1 cellular context compared by ENCODE assay signal in the genomic region with DNA sequence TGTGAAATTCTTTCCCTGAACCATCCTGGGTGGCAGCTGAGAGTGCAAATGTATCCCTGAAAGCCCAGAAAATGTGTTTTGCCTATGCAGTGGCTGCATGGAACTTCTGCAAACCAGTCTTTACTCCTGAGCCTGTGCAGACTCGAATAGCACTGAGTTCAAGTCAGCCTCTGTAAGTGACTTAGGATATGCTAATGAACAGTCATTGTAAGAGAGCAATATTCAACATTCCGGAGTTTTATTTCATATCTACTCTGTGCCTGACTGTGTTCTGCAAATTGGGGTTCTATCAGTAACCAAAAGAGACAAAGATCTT.
TF ChIP-seq lines count a peak whose summit lies in the region.

No MANE protein-coding gene starts in this region.

TF ChIP-seq in GM23338, 12 proteins besides CTCF, POLR2A, EP300 and RAD21 (continued from another document):
- TF ChIP-seq ZNF462 (CRISPR knock-in tag; IDR thresholded peaks at IDR 0.05) (no peak), CREB1 (CRISPR knock-in tag; IDR thresholded peaks at IDR 0.05; ENCODE audit: low read depth) (no peak)
